In genomic region chr7:66007232-66007631, GRCh38 we compare ENCODE assay signal across 1 cellular context.
TF ChIP-seq lines count a peak whose summit lies in the region.

No MANE protein-coding gene starts in this region.

TF ChIP-seq in HCT116, 20 proteins besides CTCF, POLR2A, EP300 and RAD21 (continued from another document):
- no peak for TF ChIP-seq REST (IDR thresholded peaks at IDR 0.05; ENCODE audit: low read depth)
